Comparison of ENCODE assay signal across 1 cellular context in genomic region chr11:86459682-86460460, GRCh38.
TF ChIP-seq lines count a peak whose summit lies in the region.

No MANE protein-coding gene starts in this region.

TF ChIP-seq in SK-N-SH treated with all-trans-retinoic acid at 6 μM for 48 hours, 23 proteins besides CTCF, POLR2A, EP300 and RAD21 (continued from another document):
- TF ChIP-seq, protein P1, sequence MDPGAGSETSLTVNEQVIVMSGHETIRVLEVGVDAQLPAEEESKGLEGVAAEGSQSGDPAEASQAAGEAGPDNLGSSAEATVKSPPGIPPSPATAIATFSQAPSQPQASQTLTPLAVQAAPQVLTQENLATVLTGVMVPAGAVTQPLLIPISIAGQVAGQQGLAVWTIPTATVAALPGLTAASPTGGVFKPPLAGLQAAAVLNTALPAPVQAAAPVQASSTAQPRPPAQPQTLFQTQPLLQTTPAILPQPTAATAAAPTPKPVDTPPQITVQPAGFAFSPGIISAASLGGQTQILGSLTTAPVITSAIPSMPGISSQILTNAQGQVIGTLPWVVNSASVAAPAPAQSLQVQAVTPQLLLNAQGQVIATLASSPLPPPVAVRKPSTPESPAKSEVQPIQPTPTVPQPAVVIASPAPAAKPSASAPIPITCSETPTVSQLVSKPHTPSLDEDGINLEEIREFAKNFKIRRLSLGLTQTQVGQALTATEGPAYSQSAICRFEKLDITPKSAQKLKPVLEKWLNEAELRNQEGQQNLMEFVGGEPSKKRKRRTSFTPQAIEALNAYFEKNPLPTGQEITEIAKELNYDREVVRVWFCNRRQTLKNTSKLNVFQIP (CRISPR knock-in tag; IDR thresholded peaks at IDR 0.05; ENCODE audit: borderline replicate concordance, low read depth): no peak
- no peak for TF ChIP-seq TOX (CRISPR knock-in tag; IDR thresholded peaks at IDR 0.05; ENCODE audit: borderline replicate concordance)
- TF ChIP-seq ESRRG (CRISPR knock-in tag; IDR thresholded peaks at IDR 0.05): no peak
- peak; percentile 65 for TF ChIP-seq ISL1 (CRISPR knock-in tag; IDR thresholded peaks at IDR 0.05)
- TF ChIP-seq PATZ1 (CRISPR knock-in tag; IDR thresholded peaks at IDR 0.05; ENCODE audit: borderline replicate concordance): peak; percentile 37; the same call in 1 of the 2 replicates
- no peak for TF ChIP-seq ZNF70 (CRISPR knock-in tag; IDR thresholded peaks at IDR 0.05)
- no peak for TF ChIP-seq GLIS3 (CRISPR knock-in tag; IDR thresholded peaks at IDR 0.05)
- TF ChIP-seq ZNF565 (CRISPR knock-in tag; conservative IDR thresholded peaks at IDR 0.05; ENCODE audit: low read depth): no peak
- TF ChIP-seq ZNF8 (CRISPR knock-in tag; IDR thresholded peaks at IDR 0.05): no peak
- no peak for TF ChIP-seq PPARA (CRISPR knock-in tag; IDR thresholded peaks at IDR 0.05; ENCODE audit: borderline replicate concordance)
- no peak for TF ChIP-seq ARNTL (CRISPR knock-in tag; IDR thresholded peaks at IDR 0.05; ENCODE audit: borderline replicate concordance, low read depth)
